In genomic region chr7:106418094-106418493, GRCh38 we compare ENCODE assay signal across 11 cellular contexts.
DNase-seq lines count a peak whose midpoint lies in the region; ATAC-seq and TF ChIP-seq lines count a peak whose summit lies in the region.
"Had no signal": no experiment of that assay in that cellular context is flagged by ENCODE, and none has a peak within 500 bp of the region (broad histone marks: within the 10 kb centered on the region; RNA-seq: fewer than 3 reads in every experiment).

No MANE protein-coding gene starts in this region.

- BruUV-seq in mammary epithelial cell (replicated peaks; lab: Mats Ljungman, UMichigan), result no TSS peak

- no peaks in the 10 kb centered on the region for H3K36me3 Mint-ChIP-seq in endothelial cell (ENCODE audit: low read depth, unreplicated experiment)

- H3K27me3 ChIP-seq in left ventricle myocardium inferior (ENCODE audit: low read depth) (no peaks in the 10 kb centered on the region), mammary epithelial cell (ENCODE audit: insufficient read depth, low read length) (no peaks in the 10 kb centered on the region), left lung (no peaks in the 10 kb centered on the region), upper lobe of right lung (no peaks in the 10 kb centered on the region)

- no peak overlapping the region for H3K4me3 ChIP-seq in left ventricle myocardium inferior
- no peak overlapping the region for H3K4me3 ChIP-seq in mammary epithelial cell (replicated peaks in 1 of 3; ENCODE audit: insufficient read depth in 1 of 3, low read depth in 2 of 3, low read length in 3 of 3)
- no peak overlapping the region for H3K4me3 ChIP-seq in left lung
- no peak overlapping the region for H3K4me3 ChIP-seq in upper lobe of right lung

- dilution Hi-C loops in mammary epithelial cell (cut with HindIII; ENCODE audit: low sequenced_read_pairs), result no loop called here

- H3K4me1 ChIP-seq in left ventricle myocardium inferior, result peaks cover 37% of the 10 kb centered on the region
- peaks cover 54% of the 10 kb centered on the region for H3K4me1 ChIP-seq in mammary epithelial cell (ENCODE audit: insufficient read depth, low read length)
- peaks cover 18 to 80% of the 10 kb centered on the region in 2 donors for H3K4me1 ChIP-seq in left lung
- H3K4me1 ChIP-seq in upper lobe of right lung, result peaks cover 55% of the 10 kb centered on the region

- H3K27me3 Mint-ChIP-seq in endothelial cell (ENCODE audit: unreplicated experiment), result no peaks in the 10 kb centered on the region
- H3K27me3 Mint-ChIP-seq: progenitor cell of endocrine pancreas had no signal

- H3K9me3 Mint-ChIP-seq in endothelial cell (ENCODE audit: unreplicated experiment), result no peaks in the 10 kb centered on the region

- TF ChIP-seq CTCF in left ventricle myocardium inferior (IDR thresholded peaks at IDR 0.05; ENCODE audit: borderline replicate concordance) (no peak), mammary epithelial cell (conservative IDR thresholded peaks at IDR 0.05 in 1 of 2, IDR thresholded peaks at IDR 0.05 in 1 of 2; ENCODE audit: extremely low read depth in 1 of 2, insufficient read depth in 1 of 2, low read depth in 1 of 2, low read length in 2 of 2) (no peak), left lung (IDR thresholded peaks at IDR 0.05) (no peak), upper lobe of right lung (IDR thresholded peaks at IDR 0.05) (no peak), endothelial cell (IDR thresholded peaks at IDR 0.05; ENCODE audit: unreplicated experiment) (no peak)

- in situ Hi-C loops in mammary epithelial cell (cut with MboI; ENCODE audit: low sequenced_read_pairs in 2 of 2), result no loop called here

- ATAC-seq in Right ventricle myocardium inferior (peak; percentile 29), left lung (peak; percentile 40), upper lobe of right lung (peak; percentile 71), GM21576 (IDR thresholded peaks at IDR 0.05; ENCODE audit: unreplicated experiment) (no peak)
- ATAC-seq: T-helper 17 cell had no signal

- H3K27ac ChIP-seq in left ventricle myocardium inferior (replicated peaks), result no peak overlapping the region
- peak overlapping the region; percentile 56 for H3K27ac ChIP-seq in mammary epithelial cell (ENCODE audit: insufficient read depth, low read depth, low read length)
- H3K27ac ChIP-seq in left lung, result peak overlapping the region in 1 of 2 donors; percentile 95
- peak overlapping the region; percentile 48 for H3K27ac ChIP-seq in upper lobe of right lung

- H3K79me2 ChIP-seq in mammary epithelial cell (ENCODE audit: insufficient read depth, low read length), result no peaks in the 10 kb centered on the region

- intact Hi-C loops in Right ventricle myocardium inferior (cut with DNase I) (no loop called here), left ventricle myocardium inferior (cut with micrococcal nuclease) (no loop called here), mammary epithelial cell (cut with micrococcal nuclease) (no loop called here), left lung (cut with DNase I) (no loop called here), upper lobe of right lung (cut with DNase I) (no loop called here)

- CTCF ChIA-PET in mammary epithelial cell (lab: Charles Lee; ENCODE audit: low non-redundant PET), result no interaction called here

- peaks cover 21% of the 10 kb centered on the region for H3K9me3 ChIP-seq in left ventricle myocardium inferior (replicated peaks)
- H3K9me3 ChIP-seq in mammary epithelial cell (replicated peaks; ENCODE audit: insufficient read depth, low read length), result no peaks in the 10 kb centered on the region
- H3K9me3 ChIP-seq in left lung, result peaks cover 0 to 4% of the 10 kb centered on the region in 2 donors
- no peaks in the 10 kb centered on the region for H3K9me3 ChIP-seq in upper lobe of right lung

- no peaks in the 10 kb centered on the region for H4K20me1 ChIP-seq in mammary epithelial cell (ENCODE audit: insufficient read depth, low read length)

- no peak for DNase-seq in Right ventricle myocardium inferior (ENCODE audit: missing footprints)
- no peak for DNase-seq in left ventricle myocardium inferior
- peak; percentile 70 for DNase-seq in mammary epithelial cell
- no peak for DNase-seq in left lung
- no peak for DNase-seq in upper lobe of right lung
- DNase-seq in endothelial cell (ENCODE audit: low spot score), result no peak
- no peak for DNase-seq in activated CD4-positive, alpha-beta T cell treated with anti-CD3 and anti-CD28 coated beads, Interleukin-2, amount 50 U/mL, for 4 hours
- DNase-seq: activated T-cell treated with anti-CD3 and anti-CD28 coated beads, Interleukin-2, amount 50 U/mL, for 48 hours; T-helper 17 cell had no signal

- no peaks in the 10 kb centered on the region for H3K36me3 ChIP-seq in left ventricle myocardium inferior
- H3K36me3 ChIP-seq in mammary epithelial cell (ENCODE audit: insufficient read depth, low read length), result no peaks in the 10 kb centered on the region
- H3K36me3 ChIP-seq in left lung, result no peaks in the 10 kb centered on the region
- H3K36me3 ChIP-seq in upper lobe of right lung, result no peaks in the 10 kb centered on the region

- peak overlapping the region; percentile 33 for H3K4me2 ChIP-seq in mammary epithelial cell (ENCODE audit: insufficient read depth, low read depth, low read length)

- H3K4me3 Mint-ChIP-seq in endothelial cell (ENCODE audit: unreplicated experiment), result no peak overlapping the region
- H3K4me3 Mint-ChIP-seq: T-helper 17 cell had no signal

- peaks cover 3% of the 10 kb centered on the region for H3K4me1 Mint-ChIP-seq in endothelial cell (ENCODE audit: unreplicated experiment)
- H3K4me1 Mint-ChIP-seq: T-helper 17 cell had no signal

- no peak overlapping the region for H3K9ac ChIP-seq in mammary epithelial cell (ENCODE audit: insufficient read depth, low read length)

- H2AFZ ChIP-seq in mammary epithelial cell (ENCODE audit: low read depth, low read length), result no peak overlapping the region

- WGBS in mammary epithelial cell (ENCODE audit: low coverage, missing lambda C conversion rate), result 11% methylated on average over 1 of the region's 1 CpG

- no peak overlapping the region for H3K27ac Mint-ChIP-seq in endothelial cell (ENCODE audit: unreplicated experiment)
- H3K27ac Mint-ChIP-seq: progenitor cell of endocrine pancreas, T-helper 17 cell had no signal
